In genomic region chr11:76161261-76161961, GRCh38 we compare ENCODE assay signal across 2 cellular contexts.
TF ChIP-seq lines count a peak whose summit lies in the region.

No MANE protein-coding gene starts in this region.

TF ChIP-seq in IMR-90, 13 proteins besides CTCF, POLR2A, EP300 and RAD21:
- TF ChIP-seq MXI1 (IDR thresholded peaks at IDR 0.05; ENCODE audit: borderline replicate concordance, low read depth, low read length), result no peak
- no peak for TF ChIP-seq RFX5 (IDR thresholded peaks at IDR 0.05; ENCODE audit: low read depth, low read length)
- TF ChIP-seq MAZ (IDR thresholded peaks at IDR 0.05; ENCODE audit: borderline replicate concordance, low read depth, low read length), result no peak
- TF ChIP-seq CHD1 (IDR thresholded peaks at IDR 0.05; ENCODE audit: low read depth, low read length), result no peak
- TF ChIP-seq RCOR1 (IDR thresholded peaks at IDR 0.05; ENCODE audit: insufficient replicate concordance, low read length), result no peak
- TF ChIP-seq CEBPB (IDR thresholded peaks at IDR 0.05; ENCODE audit: low read depth, low read length), result no peak
- TF ChIP-seq MAFK (IDR thresholded peaks at IDR 0.05; ENCODE audit: low read depth, low read length), result no peak
- TF ChIP-seq ELK1 (IDR thresholded peaks at IDR 0.05; ENCODE audit: borderline replicate concordance, low read depth, low read length), result no peak
- TF ChIP-seq SMC3 (IDR thresholded peaks at IDR 0.05; ENCODE audit: low read depth, low read length), result no peak
- no peak for TF ChIP-seq NFE2L2 (IDR thresholded peaks at IDR 0.05; ENCODE audit: low read depth, low read length)
- no peak for TF ChIP-seq BHLHE40 (IDR thresholded peaks at IDR 0.05; ENCODE audit: low read depth, low read length)
- TF ChIP-seq USF2 (IDR thresholded peaks at IDR 0.05; ENCODE audit: low read depth, low read length), result no peak
- TF ChIP-seq FOS (IDR thresholded peaks at IDR 0.05; ENCODE audit: low read depth, low read length), result no peak

TF ChIP-seq in HEK293T, 16 proteins besides CTCF, POLR2A, EP300 and RAD21:
- TF ChIP-seq LEF1 (IDR thresholded peaks at IDR 0.05; ENCODE audit: borderline replicate concordance), result no peak
- no peak for TF ChIP-seq FOXA1 (IDR thresholded peaks at IDR 0.05)
- TF ChIP-seq SUZ12 (IDR thresholded peaks at IDR 0.05), result no peak
- TF ChIP-seq HDGF (IDR thresholded peaks at IDR 0.05; ENCODE audit: borderline replicate concordance), result no peak
- no peak for TF ChIP-seq ARNT (IDR thresholded peaks at IDR 0.05)
- TF ChIP-seq BHLHE40 (IDR thresholded peaks at IDR 0.05; ENCODE audit: borderline replicate concordance), result no peak
- no peak for TF ChIP-seq FOXM1 (IDR thresholded peaks at IDR 0.05; ENCODE audit: borderline replicate concordance)
- no peak for TF ChIP-seq NFRKB (IDR thresholded peaks at IDR 0.05)
- no peak for TF ChIP-seq FOXK2 (IDR thresholded peaks at IDR 0.05)
- TF ChIP-seq ZNF384 (IDR thresholded peaks at IDR 0.05), result no peak
- TF ChIP-seq PKNOX1 (IDR thresholded peaks at IDR 0.05), result no peak
- no peak for TF ChIP-seq TARDBP (IDR thresholded peaks at IDR 0.05)
- TF ChIP-seq SP1 (IDR thresholded peaks at IDR 0.05), result no peak
- TF ChIP-seq ELF4 (IDR thresholded peaks at IDR 0.05), result no peak
- no peak for TF ChIP-seq L3MBTL2 (conservative IDR thresholded peaks at IDR 0.05)
- no peak for TF ChIP-seq CTBP1 (IDR thresholded peaks at IDR 0.05; ENCODE audit: borderline replicate concordance)
TF ChIP-seq in HEK293T: peak in this region for 0.
